ENCODE assay signal across 31 cellular contexts in the genomic region with DNA sequence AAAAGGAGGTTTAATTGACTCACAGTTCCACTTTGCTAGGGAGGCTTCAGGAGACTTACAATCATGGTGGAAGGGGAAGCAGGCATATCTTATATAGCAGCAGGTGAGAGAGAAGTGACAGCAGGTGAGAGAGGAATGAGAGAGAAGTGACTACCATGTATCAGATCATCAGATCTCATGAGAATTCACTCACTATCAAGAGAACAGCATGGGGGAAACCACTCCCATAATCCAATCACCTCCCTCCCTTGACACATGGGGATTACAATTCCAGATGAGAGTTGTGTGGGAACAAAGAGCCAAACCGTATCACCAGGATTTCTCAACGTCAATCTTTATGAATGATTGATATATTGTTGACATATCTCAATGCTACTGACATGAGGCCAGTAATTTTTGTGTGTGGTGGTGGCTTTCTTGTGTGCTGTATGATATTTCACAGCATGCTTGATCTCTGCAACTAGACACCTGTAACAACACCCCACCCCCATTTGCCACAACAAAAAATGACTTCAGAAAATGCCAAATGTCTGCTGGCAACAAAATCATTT.
"Had no signal": no experiment of that assay in that cellular context is flagged by ENCODE, and none has a peak within 500 bp of the region (broad histone marks: within the 10 kb centered on the region; RNA-seq: fewer than 3 reads in every experiment).

No MANE protein-coding gene starts in this region.

- DNase-seq: naive thymus-derived CD8-positive, alpha-beta T cell; nephron progenitor cell; occipital lobe; ovary; posterior cingulate gyrus; psoas muscle; right cardiac atrium; right lobe of liver; sigmoid colon; small intestine; stimulated activated CD4-positive, alpha-beta T cell treated with anti-CD3 and anti-CD28 coated beads, Interleukin-15, amount 100 ng/mL, for 24 hours; stimulated activated CD4-positive, alpha-beta T cell treated with anti-CD3 and anti-CD28 coated beads, Interleukin-2, amount 100 ng/mL, for 24 hours; stimulated activated CD4-positive, alpha-beta T cell treated with anti-CD3 and anti-CD28 coated beads, Interleukin-2, amount 100 ng/mL, for 48 hours; stimulated activated CD4-positive, alpha-beta T cell treated with anti-CD3 and anti-CD28 coated beads, Interleukin-4, amount 100 ng/mL, for 4 hours; stimulated activated CD8-positive, alpha-beta memory T cell treated with anti-CD3 and anti-CD28 coated beads, Interleukin-4, amount 100 ng/mL, for 48 hours; stimulated activated naive CD4-positive, alpha-beta T cell; stimulated activated naive CD8-positive, alpha-beta T cell treated with anti-CD3 and anti-CD28 coated beads, Interleukin-15, amount 100 ng/mL, for 72 hours; stimulated activated naive CD8-positive, alpha-beta T cell treated with anti-CD3 and anti-CD28 coated beads, Interleukin-15, Interleukin-2, amounts not matched to agents 100 U/mL and 50 U/mL, for 24 hours; substantia nigra; testis; tibial artery; transverse colon; upper lobe of right lung; uterus had no signal

- H3K27me3 Mint-ChIP-seq: naive thymus-derived CD8-positive, alpha-beta T cell; natural killer cell treated with Interleukin-12 subunit alpha and Interleukin-12 subunit beta and Interleukin-15 and Interleukin-18, amount 100 ng/mL, for 72 hours; progenitor cell of endocrine pancreas; stimulated activated memory B cell treated with anti-CD40 and anti-IgM and Interleukin-4, amounts not matched to agents 10 μg/mL and 1 μg/mL and 100 μg/mL, for 72 hours; stimulated activated naive CD8-positive, alpha-beta T cell treated with anti-CD3 and anti-CD28 coated beads, Interleukin-15, amount 100 ng/mL, for 72 hours; type B pancreatic cell had no signal

- H3K9me3 ChIP-seq: ovary, psoas muscle, right lobe of liver, sigmoid colon, suprapubic skin, testis, transverse colon, upper lobe of right lung, uterus had no signal

- H3K9ac ChIP-seq: neural progenitor cell, parathyroid adenoma had no signal

- H3K27ac ChIP-seq: neural progenitor cell, ovary, parathyroid adenoma, psoas muscle, right lobe of liver, sigmoid colon, suprapubic skin, testis, tibial artery, transverse colon, upper lobe of right lung, uterus had no signal

- H3K79me2 ChIP-seq: parathyroid adenoma had no signal

- H3K4me2 ChIP-seq: neural progenitor cell had no signal

- H2AFZ ChIP-seq: neural progenitor cell, parathyroid adenoma had no signal

- H3K4me3 Mint-ChIP-seq: naive thymus-derived CD8-positive, alpha-beta T cell; natural killer cell treated with Interleukin-12 subunit alpha and Interleukin-12 subunit beta and Interleukin-15 and Interleukin-18, amount 100 ng/mL, for 72 hours; nephron progenitor cell; neural progenitor cell; stimulated activated memory B cell treated with anti-CD40 and anti-IgM and Interleukin-4, amounts not matched to agents 10 μg/mL and 1 μg/mL and 100 μg/mL, for 72 hours; stimulated activated naive CD8-positive, alpha-beta T cell treated with anti-CD3 and anti-CD28 coated beads, Interleukin-15, amount 100 ng/mL, for 72 hours; type B pancreatic cell had no signal

- H3K27me3 ChIP-seq: neural progenitor cell, ovary, right lobe of liver, sigmoid colon, suprapubic skin, testis, tibial artery, transverse colon, upper lobe of right lung, uterus had no signal

- H3K4me1 Mint-ChIP-seq: naive thymus-derived CD8-positive, alpha-beta T cell; nephron progenitor cell; neural progenitor cell; stimulated activated memory B cell treated with anti-CD40 and anti-IgM and Interleukin-4, amounts not matched to agents 10 μg/mL and 1 μg/mL and 100 μg/mL, for 72 hours; stimulated activated naive CD8-positive, alpha-beta T cell treated with anti-CD3 and anti-CD28 coated beads, Interleukin-15, amount 100 ng/mL, for 72 hours had no signal

- H3K36me3 ChIP-seq: neural progenitor cell, ovary, right lobe of liver, sigmoid colon, suprapubic skin, tibial artery, transverse colon, upper lobe of right lung, uterus had no signal

- H3K36me3 Mint-ChIP-seq: neural progenitor cell; stimulated activated memory B cell treated with anti-CD40 and anti-IgM and Interleukin-4, amounts not matched to agents 10 μg/mL and 1 μg/mL and 100 μg/mL, for 72 hours had no signal

- H3K27ac Mint-ChIP-seq: naive thymus-derived CD8-positive, alpha-beta T cell; natural killer cell treated with Interleukin-12 subunit alpha and Interleukin-12 subunit beta and Interleukin-15 and Interleukin-18, amount 100 ng/mL, for 72 hours; nephron progenitor cell; neural progenitor cell; progenitor cell of endocrine pancreas; stimulated activated memory B cell treated with anti-CD40 and anti-IgM and Interleukin-4, amounts not matched to agents 10 μg/mL and 1 μg/mL and 100 μg/mL, for 72 hours; stimulated activated naive CD8-positive, alpha-beta T cell treated with anti-CD3 and anti-CD28 coated beads, Interleukin-15, amount 100 ng/mL, for 72 hours; type B pancreatic cell had no signal

- H3K4me3 ChIP-seq: neural progenitor cell, ovary, psoas muscle, right lobe of liver, sigmoid colon, suprapubic skin, testis, tibial artery, transverse colon, upper lobe of right lung, uterus had no signal

- H3K4me1 ChIP-seq: neural progenitor cell, parathyroid adenoma, psoas muscle, right lobe of liver, sigmoid colon, suprapubic skin, testis, tibial artery, transverse colon, upper lobe of right lung, uterus had no signal
